Comparison of ENCODE assay signal across 19 cellular contexts in the genomic region with DNA sequence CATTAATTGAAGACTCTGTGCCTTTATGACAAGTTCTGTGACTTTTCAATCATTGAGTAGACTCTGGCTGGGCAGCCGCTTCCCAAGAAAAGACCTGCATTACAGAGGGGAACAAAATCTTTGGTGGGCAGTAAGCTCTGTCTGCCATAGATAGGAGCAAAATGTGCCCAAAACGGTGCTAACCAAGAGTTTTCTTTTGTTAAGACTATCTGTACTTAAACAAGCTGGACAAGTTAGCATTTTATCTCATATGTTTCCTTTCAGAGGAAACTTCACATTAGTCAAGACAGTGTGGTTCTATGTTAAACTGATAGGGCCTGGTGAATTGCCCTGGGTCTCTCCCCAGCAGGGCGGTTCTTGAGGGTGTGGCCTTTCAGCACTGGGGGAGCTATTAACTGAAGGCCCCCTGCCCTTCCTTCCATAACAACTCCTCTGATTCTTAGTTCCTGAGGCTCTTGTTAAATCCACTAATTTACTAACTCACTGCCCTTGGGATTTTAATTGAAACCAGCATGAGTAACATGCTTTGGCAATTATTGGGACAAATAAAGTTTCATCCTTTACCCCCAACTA.
DNase-seq lines count a peak whose midpoint lies in the region; ATAC-seq and TF ChIP-seq lines count a peak whose summit lies in the region.
"Had no signal": no experiment of that assay in that cellular context is flagged by ENCODE, and none has a peak within 500 bp of the region (broad histone marks: within the 10 kb centered on the region; RNA-seq: fewer than 3 reads in every experiment).

No MANE protein-coding gene starts in this region.

- H3K36me3 ChIP-seq in GM23338 (ENCODE audit: insufficient read depth) (no peaks in the 10 kb centered on the region), hepatocyte (replicated peaks; ENCODE audit: insufficient read depth, low read depth) (no peaks in the 10 kb centered on the region)
- H3K36me3 ChIP-seq: BE2C had no signal

- H3K9me3 ChIP-seq in hepatocyte (ENCODE audit: low read depth) = no peaks in the 10 kb centered on the region
- H3K9me3 ChIP-seq: BE2C had no signal

- CTCF ChIA-PET in WTC11 (lab: Charles Lee) (no interaction called here), MCF 10A (lab: Yijun Ruan, JAX) (interaction anchor here (0.9 kb wide), 1 partner anchor 61 kb away, joined by 4 read pairs; no protein-coding TSS in a partner anchor)

- peaks cover 21% of the 10 kb centered on the region; the same call in 2 of the 3 replicates for H3K9me3 Mint-ChIP-seq in GM23338
- H3K9me3 Mint-ChIP-seq in WTC11 = peaks cover 27% of the 10 kb centered on the region
- H3K9me3 Mint-ChIP-seq in MCF 10A (ENCODE audit: unreplicated experiment) = peaks cover 7% of the 10 kb centered on the region

- H3K27me3 ChIP-seq in GM23338 (ENCODE audit: insufficient read depth) = no peaks in the 10 kb centered on the region
- no peaks in the 10 kb centered on the region for H3K27me3 ChIP-seq in hepatocyte
- H3K27me3 ChIP-seq: BE2C had no signal

- H3K9me2 ChIP-seq in GM23338 (ENCODE audit: insufficient read depth) = peaks cover 23% of the 10 kb centered on the region
- H3K9me2 ChIP-seq in hepatocyte (replicated peaks; ENCODE audit: insufficient read depth) = no peaks in the 10 kb centered on the region

- no TSS peak for BruUV-seq in MCF 10A (replicated peaks; lab: Mats Ljungman, UMichigan)

- H3K36me3 Mint-ChIP-seq in GM23338 (ENCODE audit: low read depth) (peaks cover 20% of the 10 kb centered on the region), WTC11 (peaks cover 24% of the 10 kb centered on the region), MCF 10A (ENCODE audit: insufficient read depth, unreplicated experiment) (no peaks in the 10 kb centered on the region)

- DNase-seq in GM23338 (ENCODE audit: low spot score) = no peak
- DNase-seq in OCI-M1 (lab: John Stamatoyannopoulos, UW) = peak; percentile 60
- DNase-seq in WTC11 (ENCODE audit: low spot score) = no peak
- no peak for DNase-seq in hepatocyte (ENCODE audit: low spot score)
- DNase-seq in MCF 10A (ENCODE audit: unreplicated experiment) = no peak
- no peak for DNase-seq in SHP77 (lab: John Stamatoyannopoulos, UW)
- no peak for DNase-seq in HCEC 1CT
- DNase-seq: BE2C; EL; H9; KBM-7; NCI-H1092 treated with DMSO at 0.1 percent for 48 hours; NCI-H2029 treated with DMSO at 0.1 percent for 48 hours; NCI-H226; NCI-H510A treated with DMSO at 0.1 percent for 48 hours; NCI-H774; NK-92 treated with Interleukin-12 subunit alpha and Interleukin-12 subunit beta, amount 100 ng/mL, for 24 hours had no signal

- H3K27ac ChIP-seq in GM23338 (ENCODE audit: low read depth) = peak overlapping the region; percentile 87
- H3K27ac ChIP-seq in hepatocyte = peak overlapping the region; percentile 43

- peaks cover 38% of the 10 kb centered on the region for H3K4me1 Mint-ChIP-seq in GM23338
- peaks cover 30% of the 10 kb centered on the region for H3K4me1 Mint-ChIP-seq in WTC11
- peaks cover 24% of the 10 kb centered on the region for H3K4me1 Mint-ChIP-seq in MCF 10A (ENCODE audit: insufficient read depth, unreplicated experiment)

- peak overlapping the region; percentile 36; the same call in 1 of the 2 replicates for H3K4me2 ChIP-seq in GM23338
- H3K4me2 ChIP-seq in hepatocyte = no peak overlapping the region

- intact Hi-C loops in MCF 10A (cut with micrococcal nuclease) = no loop called here

- TF ChIP-seq CTCF in GM23338 (conservative IDR thresholded peaks at IDR 0.05; ENCODE audit: low read depth in 2 of 2) = no peak
- no peak for TF ChIP-seq CTCF in WTC11 (IDR thresholded peaks at IDR 0.05)
- no peak for TF ChIP-seq CTCF in hepatocyte (IDR thresholded peaks at IDR 0.05; ENCODE audit: poor library complexity)
- TF ChIP-seq CTCF in MCF 10A (IDR thresholded peaks at IDR 0.05; ENCODE audit: unreplicated experiment) = no peak

- POLR2A ChIA-PET in WTC11 (lab: Charles Lee) = no interaction called here
- POLR2A ChIA-PET in MCF 10A (lab: Yijun Ruan, JAX) = interaction anchor here (0.5 kb wide), 1 partner anchor 93 kb away, joined by 3 read pairs; no protein-coding TSS in a partner anchor

- H4K20me1 ChIP-seq in GM23338 (replicated peaks; ENCODE audit: insufficient read depth) (no peaks in the 10 kb centered on the region), hepatocyte (ENCODE audit: insufficient read depth, poor library complexity, severe bottlenecking) (no peaks in the 10 kb centered on the region)

- H3K4me3 Mint-ChIP-seq in GM23338 (no peak overlapping the region), WTC11 (peak overlapping the region; percentile 1; the same call in 1 of the 2 replicates), MCF 10A (ENCODE audit: unreplicated experiment) (no peak overlapping the region)
- H3K4me3 Mint-ChIP-seq: H9 had no signal

- H3K27ac Mint-ChIP-seq in GM23338 = no peak overlapping the region
- peak overlapping the region; percentile 76 for H3K27ac Mint-ChIP-seq in WTC11
- no peak overlapping the region for H3K27ac Mint-ChIP-seq in MCF 10A (ENCODE audit: low read depth, unreplicated experiment)

- no peaks in the 10 kb centered on the region for H3K79me2 ChIP-seq in GM23338 (replicated peaks; ENCODE audit: insufficient read depth)
- no peaks in the 10 kb centered on the region for H3K79me2 ChIP-seq in hepatocyte

- ATAC-seq in GM23338 = peak; percentile 68
- peak; percentile 72 for ATAC-seq in WTC11
- no peak for ATAC-seq in HG03135 (IDR thresholded peaks at IDR 0.05; ENCODE audit: unreplicated experiment)
- ATAC-seq: Panc1 had no signal

- 74% methylated on average over 3 of the region's 3 CpGs for WGBS in hepatocyte (ENCODE audit: low lambda C conversion rate, missing lambda C conversion rate)

- H3F3A ChIP-seq in GM23338 (replicated peaks; ENCODE audit: low read depth) = peaks cover 4% of the 10 kb centered on the region

- H2AFZ ChIP-seq in GM23338 = no peak overlapping the region
- H2AFZ ChIP-seq in hepatocyte = no peak overlapping the region

- H3K27me3 Mint-ChIP-seq in GM23338 (ENCODE audit: insufficient read depth, low read depth, poor library complexity) (peaks cover 2% of the 10 kb centered on the region), WTC11 (ENCODE audit: low read depth) (peaks cover 8% of the 10 kb centered on the region), MCF 10A (ENCODE audit: insufficient read depth, unreplicated experiment) (no peaks in the 10 kb centered on the region)

- H3K4me1 ChIP-seq in GM23338 (ENCODE audit: insufficient read depth) = peaks cover 56% of the 10 kb centered on the region
- H3K4me1 ChIP-seq in hepatocyte (ENCODE audit: insufficient read depth) = peaks cover 21% of the 10 kb centered on the region
- H3K4me1 ChIP-seq: BE2C had no signal

- H3K4me3 ChIP-seq in GM23338 (peak overlapping the region; percentile 24; the same call in 1 of the 2 replicates), hepatocyte (no peak overlapping the region)

TF ChIP-seq in GM23338, 12 proteins besides CTCF, POLR2A, EP300 and RAD21 (continues in another document):
- TF ChIP-seq EZH2 (IDR thresholded peaks at IDR 0.05; ENCODE audit: low read depth, unreplicated experiment) (no peak), ZNF331 (CRISPR knock-in tag; IDR thresholded peaks at IDR 0.05; ENCODE audit: low read depth) (no peak), EZH2phosphoT487 (IDR thresholded peaks at IDR 0.05; ENCODE audit: unreplicated experiment) (no peak), STAT1 (IDR thresholded peaks at IDR 0.05; ENCODE audit: unreplicated experiment) (no peak), NANOG (IDR thresholded peaks at IDR 0.05; ENCODE audit: borderline replicate concordance) (no peak), POLR2AphosphoS5 (IDR thresholded peaks at IDR 0.05; ENCODE audit: low read depth) (no peak), JUNB (IDR thresholded peaks at IDR 0.05; ENCODE audit: unreplicated experiment) (no peak)
- TF ChIP-seq, protein P1, sequence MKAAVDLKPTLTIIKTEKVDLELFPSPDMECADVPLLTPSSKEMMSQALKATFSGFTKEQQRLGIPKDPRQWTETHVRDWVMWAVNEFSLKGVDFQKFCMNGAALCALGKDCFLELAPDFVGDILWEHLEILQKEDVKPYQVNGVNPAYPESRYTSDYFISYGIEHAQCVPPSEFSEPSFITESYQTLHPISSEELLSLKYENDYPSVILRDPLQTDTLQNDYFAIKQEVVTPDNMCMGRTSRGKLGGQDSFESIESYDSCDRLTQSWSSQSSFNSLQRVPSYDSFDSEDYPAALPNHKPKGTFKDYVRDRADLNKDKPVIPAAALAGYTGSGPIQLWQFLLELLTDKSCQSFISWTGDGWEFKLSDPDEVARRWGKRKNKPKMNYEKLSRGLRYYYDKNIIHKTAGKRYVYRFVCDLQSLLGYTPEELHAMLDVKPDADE (IDR thresholded peaks at IDR 0.05) = no peak

TF ChIP-seq in WTC11, 78 proteins besides CTCF, POLR2A, EP300 and RAD21 (continues in another document):
- TF ChIP-seq ESRRA (CRISPR knock-in tag; IDR thresholded peaks at IDR 0.05; ENCODE audit: borderline replicate concordance) = no peak
- no peak for TF ChIP-seq TEAD4 (CRISPR knock-in tag; IDR thresholded peaks at IDR 0.05)
- no peak for TF ChIP-seq NR3C1 (CRISPR knock-in tag; conservative IDR thresholded peaks at IDR 0.05; ENCODE audit: low read depth)
- no peak for TF ChIP-seq MLX (CRISPR knock-in tag; IDR thresholded peaks at IDR 0.05)
- TF ChIP-seq SMAD3 (CRISPR knock-in tag; IDR thresholded peaks at IDR 0.05; ENCODE audit: borderline replicate concordance) = no peak
- no peak for TF ChIP-seq ZNF121 (CRISPR knock-in tag; IDR thresholded peaks at IDR 0.05)
- no peak for TF ChIP-seq PREB (CRISPR knock-in tag; IDR thresholded peaks at IDR 0.05; ENCODE audit: borderline replicate concordance)
